ENCODE assay signal across 1 cellular context in genomic region chr14:58639842-58640484, GRCh38.
TF ChIP-seq lines count a peak whose summit lies in the region.

No MANE protein-coding gene starts in this region.

TF ChIP-seq in GM12878, 131 proteins besides CTCF, POLR2A, EP300 and RAD21 (continued from another document):
- TF ChIP-seq ZNF592 (IDR thresholded peaks at IDR 0.05) (peak; percentile 82; the same call in 1 of the 2 replicates), SREBF2 (IDR thresholded peaks at IDR 0.05; ENCODE audit: low read length) (no peak), SMC3 (IDR thresholded peaks at IDR 0.05; ENCODE audit: borderline replicate concordance, low read length) (peak; percentile 74; the same call in 1 of the 2 replicates), IKZF2 (IDR thresholded peaks at IDR 0.05) (peak; percentile 31 to 56; a peak in 2 of 4 replicates), IKZF1 (conservative IDR thresholded peaks at IDR 0.05) (peak; percentile 42), BRCA1 (IDR thresholded peaks at IDR 0.05; ENCODE audit: low read depth, low read length) (no peak)
